ENCODE assay signal across 10 cellular contexts in genomic region chr6:161353208-161353613, GRCh38.
DNase-seq lines count a peak whose midpoint lies in the region; ATAC-seq lines count a peak whose summit lies in the region.
"Had no signal": no experiment of that assay in that cellular context is flagged by ENCODE, and none has a peak within 500 bp of the region (broad histone marks: within the 10 kb centered on the region; RNA-seq: fewer than 3 reads in every experiment).

No MANE protein-coding gene starts in this region.

- no peak overlapping the region for H3K27ac ChIP-seq in mesenchymal stem cell (ENCODE audit: low read length, poor library complexity, severe bottlenecking)

- no peak overlapping the region for H3K23ac ChIP-seq in mesenchymal stem cell (ENCODE audit: low read length in 2 of 2)

- H2BK15ac ChIP-seq in mesenchymal stem cell (ENCODE audit: low read depth, poor library complexity, severe bottlenecking), result no peak overlapping the region

- no peaks in the 10 kb centered on the region for H3K27me3 ChIP-seq in mesenchymal stem cell (ENCODE audit: control insufficient read depth in 1 of 2, insufficient read depth in 1 of 2, low read length in 2 of 2)

- H3K4me3 ChIP-seq in mesenchymal stem cell (ENCODE audit: insufficient read depth in 1 of 2, low read depth in 1 of 2, low read length in 2 of 2), result no peak overlapping the region

- no peak overlapping the region for H4K91ac ChIP-seq in mesenchymal stem cell (ENCODE audit: low read length)

- H3K4me2 ChIP-seq in mesenchymal stem cell (ENCODE audit: low read length, poor library complexity, severe bottlenecking), result no peak overlapping the region

- no peaks in the 10 kb centered on the region for H3K79me1 ChIP-seq in mesenchymal stem cell (replicated peaks; ENCODE audit: low read length, poor library complexity, severe bottlenecking)

- H2BK120ac ChIP-seq in mesenchymal stem cell (ENCODE audit: low read depth, low read length), result no peak overlapping the region

- H2AFZ ChIP-seq in mesenchymal stem cell (ENCODE audit: low read depth, low read length), result no peak overlapping the region

- H2BK12ac ChIP-seq in mesenchymal stem cell (ENCODE audit: low read length in 2 of 2), result no peak overlapping the region

- WGBS in mesenchymal stem cell, result 40% methylated on average over 7 of the region's 11 CpGs

- H2BK5ac ChIP-seq in mesenchymal stem cell (ENCODE audit: low read depth, low read length, poor library complexity, severe bottlenecking), result no peak overlapping the region

- no peaks in the 10 kb centered on the region for H3K9me3 ChIP-seq in mesenchymal stem cell (ENCODE audit: control insufficient read depth, low read length)

- H3K18ac ChIP-seq in mesenchymal stem cell (ENCODE audit: low read depth in 1 of 2, low read length in 2 of 2), result no peak overlapping the region

- ATAC-seq in HG03520 (IDR thresholded peaks at IDR 0.05; ENCODE audit: unreplicated experiment) (no peak), HG03039 (IDR thresholded peaks at IDR 0.05; ENCODE audit: unreplicated experiment) (no peak)
- ATAC-seq: effector memory CD8-positive, alpha-beta T cell had no signal

- no peak overlapping the region for H2AK5ac ChIP-seq in mesenchymal stem cell (ENCODE audit: low read length, severe bottlenecking)

- no peaks in the 10 kb centered on the region for H3K36me3 ChIP-seq in mesenchymal stem cell (ENCODE audit: control insufficient read depth in 1 of 2, insufficient read depth in 2 of 2, low read depth in 1 of 2, low read length in 2 of 2)

- H3K14ac ChIP-seq in mesenchymal stem cell (ENCODE audit: low read length in 2 of 2), result no peak overlapping the region

- no peak overlapping the region for H4K8ac ChIP-seq in mesenchymal stem cell (ENCODE audit: low read length)

- peaks cover 1% of the 10 kb centered on the region for H3K4me1 ChIP-seq in mesenchymal stem cell (ENCODE audit: control insufficient read depth, insufficient read depth, low read depth, low read length)

- H3K9ac ChIP-seq in mesenchymal stem cell (ENCODE audit: low read length), result no peak overlapping the region

- DNase-seq in COR-L47 (lab: John Stamatoyannopoulos, UW) (peak; percentile 6), NCI-H345 (lab: John Stamatoyannopoulos, UW) (peak; percentile 59), dermis blood vessel endothelial cell (peak; percentile 24), mesenchymal stem cell (peak; percentile 6), LoVo (ENCODE audit: low spot score) (no peak), HPDE6-E6E7 (ENCODE audit: extremely low spot score) (no peak)
- DNase-seq: DMS79; effector memory CD8-positive, alpha-beta T cell had no signal

- H3K4ac ChIP-seq in mesenchymal stem cell (ENCODE audit: low read depth in 1 of 2, low read length in 2 of 2), result no peak overlapping the region

Comparison
In these comparisons a context has a peak if more than half of its experiments do, and no peak if none do; other contexts are left out.
1. DNase-seq: peak in COR-L47 (single experiment), NCI-H345 (single experiment), dermis blood vessel endothelial cell (single experiment) and mesenchymal stem cell (single experiment); none in LoVo (single experiment) and HPDE6-E6E7 (single experiment).